1 cellular context compared by ENCODE assay signal in the genomic region with DNA sequence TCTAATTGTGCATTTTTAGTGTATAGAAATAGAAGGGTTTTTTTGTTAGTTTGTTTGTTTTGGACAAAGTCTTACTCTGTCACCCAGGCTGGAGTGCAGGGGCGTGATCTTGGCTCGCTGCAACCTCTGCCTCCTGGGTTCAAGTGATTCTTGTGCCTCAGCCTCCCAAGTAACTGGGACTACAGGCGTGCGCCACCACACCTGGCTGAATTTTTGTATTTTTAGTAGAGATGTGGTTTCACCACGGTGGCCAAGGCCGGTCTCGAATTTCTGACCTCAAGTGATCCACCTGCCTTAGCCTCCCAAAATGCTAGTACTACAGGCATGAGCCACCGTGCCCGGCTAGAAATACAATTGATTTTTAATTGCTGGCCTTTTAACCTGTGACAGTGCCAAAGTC.
TF ChIP-seq lines count a peak whose summit lies in the region.

No MANE protein-coding gene starts in this region.

TF ChIP-seq in HepG2, 621 proteins besides CTCF, POLR2A, EP300 and RAD21:
- TF ChIP-seq ZNF460 (CRISPR knock-in tag; IDR thresholded peaks at IDR 0.05; ENCODE audit: borderline replicate concordance) = peak; percentile 68; the same call in 1 of the 2 replicates
TF ChIP-seq in HepG2: peak in this region for 1; not testable (repeated sequence) for 620.
